In the genomic region with DNA sequence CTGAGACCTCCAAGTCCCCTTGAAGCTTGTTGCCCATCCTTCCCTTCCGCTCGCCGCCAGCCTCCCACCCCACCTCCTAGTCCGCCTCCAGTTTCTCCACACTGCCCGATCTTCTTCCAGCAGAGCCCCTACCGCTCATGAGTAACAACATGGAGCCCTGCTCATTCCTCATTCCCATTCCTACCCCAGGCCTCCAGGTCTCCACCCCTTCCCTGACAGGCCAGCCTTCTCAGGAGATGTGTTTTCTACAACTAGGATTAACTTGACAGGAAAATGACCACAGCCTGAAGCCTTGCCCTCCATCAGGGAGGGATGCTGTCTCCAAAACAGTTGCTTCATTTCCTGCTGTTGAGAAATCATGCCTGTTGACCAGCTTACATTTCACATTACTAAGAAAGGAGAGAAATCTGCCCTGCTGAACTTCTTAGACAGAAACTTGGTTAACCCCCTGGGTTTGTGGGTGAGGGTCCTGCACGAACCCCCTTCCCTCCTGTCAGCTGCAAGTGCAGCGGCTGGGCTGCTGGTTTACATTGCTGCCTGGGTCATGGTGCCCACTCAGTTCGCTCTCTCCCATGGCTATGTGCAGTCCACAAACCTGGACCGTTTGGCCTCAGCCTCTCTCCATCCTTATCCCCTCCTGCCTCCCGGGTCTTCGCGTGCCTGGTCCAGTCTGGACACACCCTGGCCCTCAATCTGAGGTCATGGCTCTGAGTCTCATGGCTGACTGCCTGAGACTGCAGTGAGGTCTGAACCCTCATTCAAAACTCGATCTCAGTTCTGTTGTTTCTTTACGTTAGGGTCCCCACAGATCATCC, we compare ENCODE assay signal across 10 cellular contexts. TPM values are rescaled to one million over a fixed set of nuclear protein-coding genes. Genes with fewer than 3 reads are reported as not detected.
DNase-seq lines count a peak whose midpoint lies in the region; ATAC-seq and TF ChIP-seq lines count a peak whose summit lies in the region.
"Had no signal": no experiment of that assay in that cellular context is flagged by ENCODE, and none has a peak within 500 bp of the region (broad histone marks: within the 10 kb centered on the region; RNA-seq: fewer than 3 reads in every experiment).

No MANE protein-coding gene starts in this region.

- DNase-seq in CD1c-positive myeloid dendritic cell (ENCODE audit: extremely low spot score) = peak; percentile 61
- peak in 1 of 3 donors; percentile 65 for DNase-seq in Peyer's patch
- peak; percentile 99 for DNase-seq in fibroblast of villous mesenchyme (ENCODE audit: low read depth)
- DNase-seq in psoas muscle = peak; percentile 69 to 71
- no peak for DNase-seq in WERI-Rb-1
- DNase-seq in stimulated activated CD4-positive, alpha-beta T cell treated with anti-CD3 and anti-CD28 coated beads, Interleukin-4, amount 100 ng/mL, for 4 hours = no peak
- DNase-seq: stimulated activated CD8-positive, alpha-beta memory T cell treated with anti-CD3 and anti-CD28 coated beads, Interleukin-4, amount 100 ng/mL, for 48 hours had no signal

- no peak for TF ChIP-seq POLR2A in Peyer's patch (IDR thresholded peaks at IDR 0.05)

- TF ChIP-seq CTCF in Peyer's patch (IDR thresholded peaks at IDR 0.05) (no peak), fibroblast of villous mesenchyme (IDR thresholded peaks at IDR 0.05; ENCODE audit: insufficient read depth, low read depth, low read length) (no peak), psoas muscle (IDR thresholded peaks at IDR 0.05) (no peak), WERI-Rb-1 (IDR thresholded peaks at IDR 0.05; ENCODE audit: low read depth, low read length) (no peak)

- H3K9me3 ChIP-seq in Peyer's patch = no peaks in the 10 kb centered on the region
- no peaks in the 10 kb centered on the region for H3K9me3 ChIP-seq in psoas muscle
- H3K9me3 ChIP-seq in WERI-Rb-1 (ENCODE audit: severe bottlenecking) = no peaks in the 10 kb centered on the region

- H3K36me3 ChIP-seq in Peyer's patch (no peaks in the 10 kb centered on the region), psoas muscle (ENCODE audit: insufficient read depth in 1 of 2, low read depth in 1 of 2) (no peaks in the 10 kb centered on the region), WERI-Rb-1 (no peaks in the 10 kb centered on the region)

- H3K4me1 ChIP-seq in Peyer's patch = peaks cover 0 to 2% (median 0%) of the 10 kb centered on the region in 4 donors
- peaks cover 45% of the 10 kb centered on the region for H3K4me1 ChIP-seq in psoas muscle

- no peak overlapping the region for H3K4me3 ChIP-seq in Peyer's patch
- no peak overlapping the region for H3K4me3 ChIP-seq in fibroblast of villous mesenchyme (ENCODE audit: low read depth, low read length)
- no peak overlapping the region for H3K4me3 ChIP-seq in psoas muscle
- H3K4me3 ChIP-seq in WERI-Rb-1 (ENCODE audit: low read depth, low read length) = no peak overlapping the region

- ATAC-seq in psoas muscle (peak; percentile 62 to 73 (median 68)), HG02571 (IDR thresholded peaks at IDR 0.05; ENCODE audit: unreplicated experiment) (no peak), GM21737 (IDR thresholded peaks at IDR 0.05; ENCODE audit: unreplicated experiment) (no peak)

- H3K27me3 ChIP-seq in Peyer's patch (no peaks in the 10 kb centered on the region), psoas muscle (ENCODE audit: insufficient read depth in 3 of 3, low read length in 2 of 3) (no peaks in the 10 kb centered on the region), WERI-Rb-1 (ENCODE audit: insufficient read depth, low read depth, severe bottlenecking) (no peaks in the 10 kb centered on the region)

- peak overlapping the region; percentile 53 to 77 (median 60) for H3K27ac ChIP-seq in Peyer's patch
- H3K27ac ChIP-seq in psoas muscle = peak overlapping the region; percentile 83
- no peak overlapping the region for H3K27ac ChIP-seq in WERI-Rb-1

- intact Hi-C loops in psoas muscle (cut with DNase I) = loop anchor here in 1 of 2 donors (5.0 kb wide), 1 partner anchor 165 kb away; no protein-coding TSS in a partner anchor

- WGBS in psoas muscle, 3 donors = 87 to 90% (median 87%) methylated on average over 15 of the region's 15 CpGs

RNA-seq across cellular contexts. Expression of a gene that starts 16.1 kb away (rescaled TPM):
- 1 to 10 TPM in 2 of 4 donors, not detected in 2; 1.9 to 2.5 TPM for total RNA-seq in Peyer's patch
- 15.8 and 136 TPM in 2 replicates for total RNA-seq in fibroblast of villous mesenchyme
- 100 to 1,000 TPM in 1 of 4 donors, 10 to 100 TPM in 1, 1 to 10 TPM in 2; 1.7 to 156 (median 37.0) TPM for total RNA-seq in psoas muscle
- polyA plus RNA-seq in psoas muscle = 10 to 100 TPM in 1 of 3 donors, 1 to 10 TPM in 2; 8.4 to 11.1 (median 9.9) TPM

RNA-seq across cellular contexts. Expression of a gene that starts 26.8 kb away (rescaled TPM):
- total RNA-seq in Peyer's patch (1 to 10 TPM in 1 of 4 donors, under 1 TPM in 1, not detected in 2; 0.67 to 4.1 TPM), fibroblast of villous mesenchyme (under 0.01 TPM in 1 of 2 replicates, not detected in the other), psoas muscle (under 1 TPM in 2 of 4 donors, not detected in 2; 0.08 to 0.27 TPM)
- polyA plus RNA-seq in psoas muscle = under 1 TPM in 2 of 3 donors, not detected in 1; 0.04 to 0.10 TPM

RNA-seq across cellular contexts. Expression of a gene that starts 27.0 kb away (rescaled TPM):
- total RNA-seq in Peyer's patch (not detected), fibroblast of villous mesenchyme (0.32 and 0.43 TPM in 2 replicates), psoas muscle (100 to 1,000 TPM in 3 of 4 donors, 10 to 100 TPM in 1; 18.0 to 882 (median 334) TPM)
- polyA plus RNA-seq in psoas muscle = 10 to 100 TPM; 20.6 to 39.1 (median 33.4) TPM
- polyA plus RNA-seq: esophagus had no signal

Comparison
In these comparisons a context has a peak if more than half of its experiments do, and no peak if none do; other contexts are left out.
1. DNase-seq: peak in CD1c-positive myeloid dendritic cell (single experiment), fibroblast of villous mesenchyme (single experiment) and psoas muscle (2 of 2); none in WERI-Rb-1 (single experiment) and stimulated activated CD4-positive, alpha-beta T cell treated with anti-CD3 and anti-CD28 coated beads, Interleukin-4, amount 100 ng/mL, for 4 hours (0 of 2).
2. ATAC-seq: peak in psoas muscle (4 of 4); none in HG02571 (single experiment) and GM21737 (single experiment).
3. RNA of a gene that starts 27.0 kb away (total RNA-seq): 18.0 to 882 TPM in psoas muscle; 0.32 to 0.43 TPM in fibroblast of villous mesenchyme and not detected in Peyer's patch; every median in the first group is over 10 times any median in the second.